ENCODE assay signal across 31 cellular contexts in the genomic region with DNA sequence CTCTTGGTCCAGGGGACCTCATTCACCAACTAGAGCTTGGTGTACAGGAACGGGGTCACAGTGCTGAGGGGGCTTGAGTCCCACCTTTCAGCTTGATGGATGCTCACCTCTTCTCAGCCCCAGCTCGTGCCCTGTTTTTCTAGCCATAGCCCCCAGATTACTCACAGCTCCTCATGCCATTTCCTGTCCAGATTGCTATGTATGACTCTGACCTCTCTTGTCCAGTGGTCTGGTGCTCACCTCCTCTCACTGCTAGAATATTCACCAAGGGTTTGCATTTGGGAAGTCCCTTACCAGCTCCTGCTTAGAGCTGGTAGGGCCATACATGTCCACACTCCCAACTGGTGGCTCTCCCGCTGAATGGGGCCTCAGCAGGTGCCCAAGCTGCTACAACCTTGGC. TPM values are rescaled to one million over a fixed set of nuclear protein-coding genes. Genes with fewer than 3 reads are reported as not detected.
"Had no signal": no experiment of that assay in that cellular context is flagged by ENCODE, and none has a peak within 500 bp of the region (broad histone marks: within the 10 kb centered on the region; RNA-seq: fewer than 3 reads in every experiment).

No MANE protein-coding gene starts in this region.

- H3K27ac Mint-ChIP-seq: activated naive CD8-positive, alpha-beta T cell; activated T-cell treated with anti-CD3 and anti-CD28 coated beads, Interleukin-2, amount 50 U/mL, for 72 hours; endodermal cell; natural killer cell; neural progenitor cell; stimulated activated naive CD8-positive, alpha-beta T cell treated with anti-CD3 and anti-CD28 coated beads, Interleukin-15, Interleukin-2, amounts not matched to agents 100 ng/mL and 50 ng/mL, for 24 hours; T-helper 1 cell treated with Interleukin-12 subunit alpha and Interleukin-12 subunit beta and Interleukin-4 antibody, amounts not matched to agents 30 μg/mL and 1 μg/mL, for 36 hours had no signal

- H3K27me3 ChIP-seq: ascending aorta had no signal

- H3K27ac ChIP-seq: ascending aorta, brain microvascular endothelial cell, epithelial cell of prostate, esophagus squamous epithelium, neural progenitor cell, spleen, thoracic aorta, VCaP had no signal

- H3K4me3 ChIP-seq: ascending aorta, esophagus squamous epithelium, neural progenitor cell, spleen, thoracic aorta had no signal

- H3K4me2 ChIP-seq: neural progenitor cell had no signal

- H3K36me3 ChIP-seq: neural progenitor cell had no signal

- H3K4me3 Mint-ChIP-seq: activated naive CD8-positive, alpha-beta T cell; activated T-cell treated with anti-CD3 and anti-CD28 coated beads, Interleukin-2, amount 50 U/mL, for 72 hours; endodermal cell; natural killer cell; neural progenitor cell; stimulated activated naive CD8-positive, alpha-beta T cell treated with anti-CD3 and anti-CD28 coated beads, Interleukin-15, Interleukin-2, amounts not matched to agents 100 ng/mL and 50 ng/mL, for 24 hours; T-helper 1 cell treated with Interleukin-12 subunit alpha and Interleukin-12 subunit beta and Interleukin-4 antibody, amounts not matched to agents 30 μg/mL and 1 μg/mL, for 36 hours had no signal

- ATAC-seq: activated T-cell treated with anti-CD3 and anti-CD28 coated beads, Interleukin-2, amount 50 U/mL, for 72 hours; left cardiac atrium; natural killer cell; right cardiac atrium had no signal

- H3K36me3 Mint-ChIP-seq: natural killer cell had no signal

- H3K9me3 Mint-ChIP-seq: activated T-cell treated with anti-CD3 and anti-CD28 coated beads, Interleukin-2, amount 50 U/mL, for 72 hours; endodermal cell; natural killer cell; neural progenitor cell; stimulated activated naive CD8-positive, alpha-beta T cell treated with anti-CD3 and anti-CD28 coated beads, Interleukin-15, Interleukin-2, amounts not matched to agents 100 ng/mL and 50 ng/mL, for 24 hours; T-helper 1 cell treated with Interleukin-12 subunit alpha and Interleukin-12 subunit beta and Interleukin-4 antibody, amounts not matched to agents 30 μg/mL and 1 μg/mL, for 36 hours had no signal

- H3K9me3 ChIP-seq: ascending aorta, esophagus squamous epithelium, spleen, thoracic aorta had no signal

- DNase-seq: activated CD4-positive, alpha-beta T cell treated with anti-CD3 and anti-CD28 coated beads for 4 hours; activated CD4-positive, alpha-beta T cell treated with anti-CD3 and anti-CD28 coated beads, Interleukin-2, amount 50 U/mL, for 4 hours; activated effector memory CD4-positive, alpha-beta T cell treated with Interleukin-2 at 50 U/mL for 16 hours; activated naive CD4-positive, alpha-beta T cell treated with Interleukin-2 at 50 U/mL for 16 hours; activated T-cell treated with anti-CD3 and anti-CD28 coated beads for 4 hours; activated T-cell treated with anti-CD3 and anti-CD28 coated beads, Interleukin-2, amount 50 U/mL, for 72 hours; brain microvascular endothelial cell; central memory CD4-positive, alpha-beta T cell; endodermal cell; esophagus squamous epithelium; islet precursor cell; left cardiac atrium; mammary epithelial cell; midbrain; natural killer cell; occipital lobe; spleen; T-helper 9 cell; trophoblast cell had no signal

- H3K9ac ChIP-seq: neural progenitor cell had no signal

- H2AFZ ChIP-seq: neural progenitor cell had no signal

- H3K4me1 ChIP-seq: ascending aorta had no signal

- H3K27me3 Mint-ChIP-seq: activated naive CD8-positive, alpha-beta T cell had no signal

RNA-seq across cellular contexts. Expression of gene LBX2, which starts 5.9 kb away (rescaled TPM):
- total RNA-seq: frontal cortex, mammary epithelial cell, occipital lobe had no signal

RNA-seq across cellular contexts. Expression of gene PCGF1, which starts 13.9 kb away (rescaled TPM):
- total RNA-seq: ascending aorta had no signal

RNA-seq across cellular contexts. Expression of gene TLX2, which starts 20.7 kb away (rescaled TPM):
- total RNA-seq: ascending aorta, esophagus squamous epithelium, frontal cortex, left cardiac atrium, liver, occipital lobe, right cardiac atrium, spleen, subcutaneous adipose tissue, thoracic aorta had no signal
- polyA plus RNA-seq: liver had no signal
